ENCODE assay signal across 1 cellular context in genomic region chr10:133356953-133357292, GRCh38.
TF ChIP-seq lines count a peak whose summit lies in the region.

No MANE protein-coding gene starts in this region.

TF ChIP-seq in HepG2, 621 proteins besides CTCF, POLR2A, EP300 and RAD21 (continued from another document):
- TF ChIP-seq TCF7L2 (IDR thresholded peaks at IDR 0.05; ENCODE audit: low read depth, low read length) (no peak), CCAR2 (optimal IDR thresholded peaks at IDR 0.05; ENCODE audit: low read depth, low read length) (no peak), ZNF891 (CRISPR knock-in tag; IDR thresholded peaks at IDR 0.05) (no peak; the same call in 1 of the 2 replicates), ATF3 (CRISPR knock-in tag; IDR thresholded peaks at IDR 0.05) (no peak), KDM1A (CRISPR knock-in tag; IDR thresholded peaks at IDR 0.05) (no peak), KLF15 (CRISPR knock-in tag; IDR thresholded peaks at IDR 0.05; ENCODE audit: borderline replicate concordance) (no peak), POLR2AphosphoS5 (IDR thresholded peaks at IDR 0.05; ENCODE audit: low read depth, low read length) (no peak), ZSCAN25 (CRISPR knock-in tag; IDR thresholded peaks at IDR 0.05) (0 out of 2 replicates have a peak, but pooled peaks have one; percentile 6), SMYD3 (CRISPR knock-in tag; IDR thresholded peaks at IDR 0.05) (no peak), DR1 (CRISPR knock-in tag; IDR thresholded peaks at IDR 0.05) (peak; percentile 57; the same call in 1 of the 2 replicates), BCLAF1 (IDR thresholded peaks at IDR 0.05) (no peak), ZNF776 (CRISPR knock-in tag; IDR thresholded peaks at IDR 0.05) (peak; percentile 90; the same call in 1 of the 2 replicates), TFDP2 (CRISPR knock-in tag; IDR thresholded peaks at IDR 0.05) (no peak), SPEN (CRISPR knock-in tag; IDR thresholded peaks at IDR 0.05; ENCODE audit: low read depth) (peak; percentile 11; the same call in 1 of the 2 replicates), ZNF333 (CRISPR knock-in tag; IDR thresholded peaks at IDR 0.05; ENCODE audit: borderline replicate concordance) (no peak), KDM4B (CRISPR knock-in tag; IDR thresholded peaks at IDR 0.05) (no peak), ZNF788 (CRISPR knock-in tag; IDR thresholded peaks at IDR 0.05; ENCODE audit: borderline replicate concordance) (peak; percentile 5; the same call in 1 of the 2 replicates), ZNF362 (CRISPR knock-in tag; IDR thresholded peaks at IDR 0.05; ENCODE audit: borderline replicate concordance) (no peak), ZNF75D (CRISPR knock-in tag; IDR thresholded peaks at IDR 0.05; ENCODE audit: borderline replicate concordance) (no peak), NFE2L1 (CRISPR knock-in tag; IDR thresholded peaks at IDR 0.05; ENCODE audit: borderline replicate concordance) (no peak), ZNF235 (CRISPR knock-in tag; IDR thresholded peaks at IDR 0.05; ENCODE audit: borderline replicate concordance) (peak; percentile 66; the same call in 1 of the 2 replicates), CBFB (CRISPR knock-in tag; IDR thresholded peaks at IDR 0.05) (no peak), TOPORS (CRISPR knock-in tag; IDR thresholded peaks at IDR 0.05) (no peak)
TF ChIP-seq in HepG2: peak in this region for 23.
